ENCODE assay signal across 1 cellular context in the genomic region with DNA sequence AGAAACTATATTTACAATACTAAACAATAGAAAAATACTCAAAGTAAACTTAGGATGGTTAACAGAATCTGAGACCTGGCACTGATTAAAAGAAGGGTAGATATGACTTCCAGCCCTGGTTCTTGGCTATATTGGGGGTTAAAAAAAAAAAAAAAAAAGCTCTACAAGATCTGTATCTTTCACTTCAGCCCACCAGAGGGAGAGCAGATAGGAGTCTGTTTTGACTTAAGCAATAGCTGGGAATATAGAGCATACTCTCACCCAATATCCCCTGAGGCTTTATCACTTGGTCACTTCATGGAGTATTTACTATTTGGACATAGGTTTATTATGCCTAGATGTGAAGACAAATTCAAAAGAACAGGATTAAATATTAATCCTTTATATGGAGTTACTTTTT.
TF ChIP-seq lines count a peak whose summit lies in the region.

No MANE protein-coding gene starts in this region.

TF ChIP-seq in WTC11, 78 proteins besides CTCF, POLR2A, EP300 and RAD21 (continued from another document):
- TF ChIP-seq, protein P1, sequence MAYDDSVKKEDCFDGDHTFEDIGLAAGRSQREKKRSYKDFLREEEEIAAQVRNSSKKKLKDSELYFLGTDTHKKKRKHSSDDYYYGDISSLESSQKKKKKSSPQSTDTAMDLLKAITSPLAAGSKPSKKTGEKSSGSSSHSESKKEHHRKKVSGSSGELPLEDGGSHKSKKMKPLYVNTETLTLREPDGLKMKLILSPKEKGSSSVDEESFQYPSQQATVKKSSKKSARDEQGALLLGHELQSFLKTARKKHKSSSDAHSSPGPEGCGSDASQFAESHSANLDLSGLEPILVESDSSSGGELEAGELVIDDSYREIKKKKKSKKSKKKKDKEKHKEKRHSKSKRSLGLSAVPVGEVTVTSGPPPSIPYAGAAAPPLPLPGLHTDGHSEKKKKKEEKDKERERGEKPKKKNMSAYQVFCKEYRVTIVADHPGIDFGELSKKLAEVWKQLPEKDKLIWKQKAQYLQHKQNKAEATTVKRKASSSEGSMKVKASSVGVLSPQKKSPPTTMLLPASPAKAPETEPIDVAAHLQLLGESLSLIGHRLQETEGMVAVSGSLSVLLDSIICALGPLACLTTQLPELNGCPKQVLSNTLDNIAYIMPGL (CRISPR knock-in tag; IDR thresholded peaks at IDR 0.05): no peak
- TF ChIP-seq, protein P2, sequence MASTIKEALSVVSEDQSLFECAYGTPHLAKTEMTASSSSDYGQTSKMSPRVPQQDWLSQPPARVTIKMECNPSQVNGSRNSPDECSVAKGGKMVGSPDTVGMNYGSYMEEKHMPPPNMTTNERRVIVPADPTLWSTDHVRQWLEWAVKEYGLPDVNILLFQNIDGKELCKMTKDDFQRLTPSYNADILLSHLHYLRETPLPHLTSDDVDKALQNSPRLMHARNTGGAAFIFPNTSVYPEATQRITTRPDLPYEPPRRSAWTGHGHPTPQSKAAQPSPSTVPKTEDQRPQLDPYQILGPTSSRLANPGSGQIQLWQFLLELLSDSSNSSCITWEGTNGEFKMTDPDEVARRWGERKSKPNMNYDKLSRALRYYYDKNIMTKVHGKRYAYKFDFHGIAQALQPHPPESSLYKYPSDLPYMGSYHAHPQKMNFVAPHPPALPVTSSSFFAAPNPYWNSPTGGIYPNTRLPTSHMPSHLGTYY (CRISPR knock-in tag; IDR thresholded peaks at IDR 0.05): no peak
- TF ChIP-seq JAZF1 (CRISPR knock-in tag; IDR thresholded peaks at IDR 0.05) (no peak), CREB1 (CRISPR knock-in tag; IDR thresholded peaks at IDR 0.05) (no peak), SMAD3 (CRISPR knock-in tag; IDR thresholded peaks at IDR 0.05; ENCODE audit: borderline replicate concordance) (no peak)
